In the genomic region with DNA sequence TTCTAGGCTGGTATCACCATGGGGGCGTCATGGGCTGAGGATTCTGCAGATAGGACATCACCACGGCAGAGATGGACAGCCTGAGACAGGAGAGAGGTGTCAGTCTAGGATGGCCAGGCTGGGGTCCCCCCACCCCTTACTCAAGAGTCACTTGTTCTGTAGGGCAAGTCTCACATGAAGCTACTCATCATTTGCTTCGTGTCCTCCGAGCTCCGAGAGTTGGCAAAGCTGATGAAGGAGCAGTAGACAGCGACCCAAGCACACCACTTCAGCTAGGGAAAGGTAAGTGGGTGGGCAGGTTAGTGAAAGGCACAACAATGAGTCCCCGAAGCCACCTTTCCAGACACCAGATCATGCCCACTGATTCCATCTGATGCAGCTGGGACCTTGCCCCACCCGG, we compare ENCODE assay signal across 2 cellular contexts.
TF ChIP-seq lines count a peak whose summit lies in the region.

No MANE protein-coding gene starts in this region.

TF ChIP-seq in SK-N-SH, 30 proteins besides CTCF, POLR2A, EP300 and RAD21 (continued from another document):
- TF ChIP-seq, protein P1, sequence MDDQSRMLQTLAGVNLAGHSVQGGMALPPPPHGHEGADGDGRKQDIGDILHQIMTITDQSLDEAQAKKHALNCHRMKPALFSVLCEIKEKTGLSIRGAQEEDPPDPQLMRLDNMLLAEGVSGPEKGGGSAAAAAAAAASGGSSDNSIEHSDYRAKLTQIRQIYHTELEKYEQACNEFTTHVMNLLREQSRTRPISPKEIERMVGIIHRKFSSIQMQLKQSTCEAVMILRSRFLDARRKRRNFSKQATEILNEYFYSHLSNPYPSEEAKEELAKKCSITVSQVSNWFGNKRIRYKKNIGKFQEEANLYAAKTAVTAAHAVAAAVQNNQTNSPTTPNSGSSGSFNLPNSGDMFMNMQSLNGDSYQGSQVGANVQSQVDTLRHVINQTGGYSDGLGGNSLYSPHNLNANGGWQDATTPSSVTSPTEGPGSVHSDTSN (IDR thresholded peaks at IDR 0.05) = no peak
- no peak for TF ChIP-seq MEF2A (IDR thresholded peaks at IDR 0.05; ENCODE audit: borderline replicate concordance, low read depth)
- no peak for TF ChIP-seq YY1 (IDR thresholded peaks at IDR 0.05; ENCODE audit: low read depth)
- no peak for TF ChIP-seq MXI1 (IDR thresholded peaks at IDR 0.05; ENCODE audit: low read depth, low read length)
- TF ChIP-seq TEAD4 (IDR thresholded peaks at IDR 0.05; ENCODE audit: borderline replicate concordance, insufficient read depth) = no peak
- TF ChIP-seq FOXM1 (IDR thresholded peaks at IDR 0.05; ENCODE audit: low read depth) = no peak
- TF ChIP-seq FOSL2 (IDR thresholded peaks at IDR 0.05; ENCODE audit: borderline replicate concordance, low read depth) = no peak
- TF ChIP-seq, protein P2, sequence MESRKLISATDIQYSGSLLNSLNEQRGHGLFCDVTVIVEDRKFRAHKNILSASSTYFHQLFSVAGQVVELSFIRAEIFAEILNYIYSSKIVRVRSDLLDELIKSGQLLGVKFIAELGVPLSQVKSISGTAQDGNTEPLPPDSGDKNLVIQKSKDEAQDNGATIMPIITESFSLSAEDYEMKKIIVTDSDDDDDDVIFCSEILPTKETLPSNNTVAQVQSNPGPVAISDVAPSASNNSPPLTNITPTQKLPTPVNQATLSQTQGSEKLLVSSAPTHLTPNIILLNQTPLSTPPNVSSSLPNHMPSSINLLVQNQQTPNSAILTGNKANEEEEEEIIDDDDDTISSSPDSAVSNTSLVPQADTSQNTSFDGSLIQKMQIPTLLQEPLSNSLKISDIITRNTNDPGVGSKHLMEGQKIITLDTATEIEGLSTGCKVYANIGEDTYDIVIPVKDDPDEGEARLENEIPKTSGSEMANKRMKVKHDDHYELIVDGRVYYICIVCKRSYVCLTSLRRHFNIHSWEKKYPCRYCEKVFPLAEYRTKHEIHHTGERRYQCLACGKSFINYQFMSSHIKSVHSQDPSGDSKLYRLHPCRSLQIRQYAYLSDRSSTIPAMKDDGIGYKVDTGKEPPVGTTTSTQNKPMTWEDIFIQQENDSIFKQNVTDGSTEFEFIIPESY (IDR thresholded peaks at IDR 0.05; ENCODE audit: borderline replicate concordance, low read depth) = no peak
- no peak for TF ChIP-seq TAF1 (IDR thresholded peaks at IDR 0.05; ENCODE audit: borderline replicate concordance, low read depth, low read length)
- TF ChIP-seq CHD2 (IDR thresholded peaks at IDR 0.05; ENCODE audit: low read length, partially characterized antibody) = no peak
- no peak for TF ChIP-seq EZH2phosphoT487 (IDR thresholded peaks at IDR 0.05; ENCODE audit: borderline replicate concordance, low read depth)
- no peak for TF ChIP-seq TCF12 (IDR thresholded peaks at IDR 0.05)
- TF ChIP-seq GATA2 (CRISPR knock-in tag; IDR thresholded peaks at IDR 0.05) = no peak
- TF ChIP-seq, protein P3, sequence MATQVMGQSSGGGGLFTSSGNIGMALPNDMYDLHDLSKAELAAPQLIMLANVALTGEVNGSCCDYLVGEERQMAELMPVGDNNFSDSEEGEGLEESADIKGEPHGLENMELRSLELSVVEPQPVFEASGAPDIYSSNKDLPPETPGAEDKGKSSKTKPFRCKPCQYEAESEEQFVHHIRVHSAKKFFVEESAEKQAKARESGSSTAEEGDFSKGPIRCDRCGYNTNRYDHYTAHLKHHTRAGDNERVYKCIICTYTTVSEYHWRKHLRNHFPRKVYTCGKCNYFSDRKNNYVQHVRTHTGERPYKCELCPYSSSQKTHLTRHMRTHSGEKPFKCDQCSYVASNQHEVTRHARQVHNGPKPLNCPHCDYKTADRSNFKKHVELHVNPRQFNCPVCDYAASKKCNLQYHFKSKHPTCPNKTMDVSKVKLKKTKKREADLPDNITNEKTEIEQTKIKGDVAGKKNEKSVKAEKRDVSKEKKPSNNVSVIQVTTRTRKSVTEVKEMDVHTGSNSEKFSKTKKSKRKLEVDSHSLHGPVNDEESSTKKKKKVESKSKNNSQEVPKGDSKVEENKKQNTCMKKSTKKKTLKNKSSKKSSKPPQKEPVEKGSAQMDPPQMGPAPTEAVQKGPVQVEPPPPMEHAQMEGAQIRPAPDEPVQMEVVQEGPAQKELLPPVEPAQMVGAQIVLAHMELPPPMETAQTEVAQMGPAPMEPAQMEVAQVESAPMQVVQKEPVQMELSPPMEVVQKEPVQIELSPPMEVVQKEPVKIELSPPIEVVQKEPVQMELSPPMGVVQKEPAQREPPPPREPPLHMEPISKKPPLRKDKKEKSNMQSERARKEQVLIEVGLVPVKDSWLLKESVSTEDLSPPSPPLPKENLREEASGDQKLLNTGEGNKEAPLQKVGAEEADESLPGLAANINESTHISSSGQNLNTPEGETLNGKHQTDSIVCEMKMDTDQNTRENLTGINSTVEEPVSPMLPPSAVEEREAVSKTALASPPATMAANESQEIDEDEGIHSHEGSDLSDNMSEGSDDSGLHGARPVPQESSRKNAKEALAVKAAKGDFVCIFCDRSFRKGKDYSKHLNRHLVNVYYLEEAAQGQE (IDR thresholded peaks at IDR 0.05; ENCODE audit: low read depth, low read length) = no peak
- TF ChIP-seq JUND (IDR thresholded peaks at IDR 0.05) = no peak
- TF ChIP-seq POLR2AphosphoS5 (IDR thresholded peaks at IDR 0.05; ENCODE audit: low read depth, low read length) = no peak

TF ChIP-seq in SK-N-SH treated with all-trans-retinoic acid at 6 μM for 48 hours, 23 proteins besides CTCF, POLR2A, EP300 and RAD21 (continued from another document):
- TF ChIP-seq, protein P4, sequence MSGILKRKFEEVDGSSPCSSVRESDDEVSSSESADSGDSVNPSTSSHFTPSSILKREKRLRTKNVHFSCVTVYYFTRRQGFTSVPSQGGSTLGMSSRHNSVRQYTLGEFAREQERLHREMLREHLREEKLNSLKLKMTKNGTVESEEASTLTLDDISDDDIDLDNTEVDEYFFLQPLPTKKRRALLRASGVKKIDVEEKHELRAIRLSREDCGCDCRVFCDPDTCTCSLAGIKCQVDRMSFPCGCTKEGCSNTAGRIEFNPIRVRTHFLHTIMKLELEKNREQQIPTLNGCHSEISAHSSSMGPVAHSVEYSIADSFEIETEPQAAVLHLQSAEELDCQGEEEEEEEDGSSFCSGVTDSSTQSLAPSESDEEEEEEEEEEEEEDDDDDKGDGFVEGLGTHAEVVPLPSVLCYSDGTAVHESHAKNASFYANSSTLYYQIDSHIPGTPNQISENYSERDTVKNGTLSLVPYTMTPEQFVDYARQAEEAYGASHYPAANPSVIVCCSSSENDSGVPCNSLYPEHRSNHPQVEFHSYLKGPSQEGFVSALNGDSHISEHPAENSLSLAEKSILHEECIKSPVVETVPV (CRISPR knock-in tag; IDR thresholded peaks at IDR 0.05) = no peak
- TF ChIP-seq TOX (CRISPR knock-in tag; IDR thresholded peaks at IDR 0.05; ENCODE audit: borderline replicate concordance) = no peak
- no peak for TF ChIP-seq ZFP30 (CRISPR knock-in tag; IDR thresholded peaks at IDR 0.05)
- TF ChIP-seq, protein P5, sequence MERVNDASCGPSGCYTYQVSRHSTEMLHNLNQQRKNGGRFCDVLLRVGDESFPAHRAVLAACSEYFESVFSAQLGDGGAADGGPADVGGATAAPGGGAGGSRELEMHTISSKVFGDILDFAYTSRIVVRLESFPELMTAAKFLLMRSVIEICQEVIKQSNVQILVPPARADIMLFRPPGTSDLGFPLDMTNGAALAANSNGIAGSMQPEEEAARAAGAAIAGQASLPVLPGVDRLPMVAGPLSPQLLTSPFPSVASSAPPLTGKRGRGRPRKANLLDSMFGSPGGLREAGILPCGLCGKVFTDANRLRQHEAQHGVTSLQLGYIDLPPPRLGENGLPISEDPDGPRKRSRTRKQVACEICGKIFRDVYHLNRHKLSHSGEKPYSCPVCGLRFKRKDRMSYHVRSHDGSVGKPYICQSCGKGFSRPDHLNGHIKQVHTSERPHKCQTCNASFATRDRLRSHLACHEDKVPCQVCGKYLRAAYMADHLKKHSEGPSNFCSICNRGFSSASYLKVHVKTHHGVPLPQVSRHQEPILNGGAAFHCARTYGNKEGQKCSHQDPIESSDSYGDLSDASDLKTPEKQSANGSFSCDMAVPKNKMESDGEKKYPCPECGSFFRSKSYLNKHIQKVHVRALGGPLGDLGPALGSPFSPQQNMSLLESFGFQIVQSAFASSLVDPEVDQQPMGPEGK (CRISPR knock-in tag; IDR thresholded peaks at IDR 0.05; ENCODE audit: borderline replicate concordance) = no peak
- no peak for TF ChIP-seq ZC3H10 (CRISPR knock-in tag; IDR thresholded peaks at IDR 0.05)
- TF ChIP-seq ZNF565 (CRISPR knock-in tag; conservative IDR thresholded peaks at IDR 0.05; ENCODE audit: low read depth) = no peak
